In the genomic region with DNA sequence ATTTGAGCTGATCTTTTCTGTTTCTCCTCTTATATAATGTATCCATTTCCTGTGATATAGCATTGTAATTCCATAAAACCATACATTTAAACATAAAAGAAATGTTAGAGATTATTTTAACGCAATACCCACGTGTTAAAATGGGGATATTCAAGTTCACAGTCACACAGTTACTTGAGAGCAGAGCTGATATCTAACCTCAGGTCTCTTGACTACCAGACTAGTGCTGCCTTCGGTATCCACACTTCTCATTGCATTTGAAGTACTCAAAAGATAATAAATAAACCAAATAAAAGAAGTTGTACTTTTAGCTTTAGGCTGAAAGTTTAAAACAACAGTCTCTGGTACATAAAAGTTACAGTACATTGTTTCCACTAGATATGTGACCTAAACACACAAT, we compare ENCODE assay signal across 1 cellular context.
TF ChIP-seq lines count a peak whose summit lies in the region.

No MANE protein-coding gene starts in this region.

TF ChIP-seq in K562, 482 proteins besides CTCF, POLR2A, EP300 and RAD21:
- TF ChIP-seq ETV5 (CRISPR knock-in tag; IDR thresholded peaks at IDR 0.05; ENCODE audit: low read depth) (no peak), SOX6 (IDR thresholded peaks at IDR 0.05) (no peak), HMGN3 (IDR thresholded peaks at IDR 0.05; ENCODE audit: borderline replicate concordance, extremely low read depth, insufficient read length, low read depth, low read length) (no peak)
